1 cellular context compared by ENCODE assay signal in genomic region chr20:58708246-58708931, GRCh38.
TF ChIP-seq lines count a peak whose summit lies in the region.

No MANE protein-coding gene starts in this region.

TF ChIP-seq in SK-N-SH treated with all-trans-retinoic acid at 6 μM for 48 hours, 23 proteins besides CTCF, POLR2A, EP300 and RAD21 (continued from another document):
- TF ChIP-seq TSHZ2 (CRISPR knock-in tag; IDR thresholded peaks at IDR 0.05) (no peak), CSDC2 (CRISPR knock-in tag; IDR thresholded peaks at IDR 0.05) (no peak), ZNF70 (CRISPR knock-in tag; IDR thresholded peaks at IDR 0.05) (no peak), CREB5 (CRISPR knock-in tag; IDR thresholded peaks at IDR 0.05; ENCODE audit: low read depth) (no peak), GLIS3 (CRISPR knock-in tag; IDR thresholded peaks at IDR 0.05) (no peak), ZFP30 (CRISPR knock-in tag; IDR thresholded peaks at IDR 0.05) (no peak)
